Comparison of ENCODE assay signal across 1 cellular context in the genomic region with DNA sequence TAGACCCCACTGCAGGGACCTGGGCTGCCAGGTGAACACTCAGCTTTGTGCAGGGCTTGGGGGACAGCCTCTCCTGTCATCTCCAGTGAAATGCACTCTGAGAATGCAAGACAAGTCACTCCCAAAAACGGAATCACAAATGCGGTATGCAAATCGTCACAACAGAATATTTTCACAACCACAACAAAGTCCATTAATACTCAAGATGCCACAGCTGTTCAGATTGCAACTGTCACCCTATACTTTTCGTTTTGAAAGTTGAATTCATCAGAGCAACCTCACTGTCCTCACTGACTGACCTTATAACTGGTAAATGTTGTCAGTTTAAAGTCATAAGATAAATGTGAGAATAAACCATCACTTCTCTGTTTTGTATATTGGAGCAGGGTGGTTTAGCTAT.
TF ChIP-seq lines count a peak whose summit lies in the region.

No MANE protein-coding gene starts in this region.

TF ChIP-seq in GM23338, 12 proteins besides CTCF, POLR2A, EP300 and RAD21 (continued from another document):
- TF ChIP-seq REST (IDR thresholded peaks at IDR 0.05; ENCODE audit: unreplicated experiment) (no peak), ZNF331 (CRISPR knock-in tag; IDR thresholded peaks at IDR 0.05; ENCODE audit: low read depth) (no peak), ZNF462 (CRISPR knock-in tag; IDR thresholded peaks at IDR 0.05) (no peak), JUNB (IDR thresholded peaks at IDR 0.05; ENCODE audit: unreplicated experiment) (no peak)
TF ChIP-seq in GM23338: peak in this region for 0.
